Comparison of ENCODE assay signal across 8 cellular contexts in the genomic region with DNA sequence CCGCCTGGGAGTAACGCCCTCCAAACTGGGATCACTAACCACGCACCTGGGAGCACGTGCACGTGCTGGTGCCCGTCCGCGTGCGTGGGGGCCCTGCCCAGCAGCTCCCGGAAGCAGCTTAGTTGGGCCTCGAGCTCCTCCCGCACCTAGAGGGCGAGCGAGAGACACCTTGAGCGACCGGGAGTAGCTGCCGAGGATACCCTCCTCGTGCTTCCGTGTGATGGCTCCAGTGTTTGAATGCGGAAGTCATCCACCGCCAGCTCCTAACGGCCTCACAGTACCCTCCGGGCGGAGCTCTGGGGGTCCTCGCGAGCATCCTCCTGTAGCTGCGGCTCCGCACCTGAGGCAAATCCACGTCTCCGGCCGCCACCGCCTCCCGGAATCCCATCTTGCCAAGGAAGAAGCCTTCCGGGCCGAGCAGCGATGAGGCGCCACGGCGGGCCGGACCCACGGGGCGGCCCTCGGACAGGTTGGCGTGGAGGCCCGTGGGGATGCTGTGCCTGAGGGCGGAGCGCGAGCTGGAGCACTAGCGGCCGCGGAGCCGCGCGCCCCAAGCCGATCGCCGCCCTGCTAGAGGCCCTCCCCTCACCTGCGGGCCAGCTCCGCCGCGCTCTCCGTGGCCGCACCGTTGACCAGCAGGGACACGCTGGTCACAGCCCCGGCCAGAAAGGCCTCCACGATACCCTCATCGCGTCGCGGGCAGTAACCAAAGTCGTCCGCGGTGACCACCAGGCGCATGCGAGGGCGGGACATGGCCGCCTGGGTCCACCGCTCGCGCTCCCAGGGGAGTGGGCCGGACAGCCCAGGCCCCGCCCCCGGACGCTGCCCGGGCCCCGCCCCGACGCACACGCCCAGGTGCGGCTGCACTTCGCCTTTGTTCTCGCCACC. TPM values are rescaled to one million over a fixed set of nuclear protein-coding genes. Genes with fewer than 3 reads are reported as not detected.
A peak's percentile ranks its signal among the peaks of the same experiment; 100 is the strongest.
DNase-seq lines count a peak whose midpoint lies in the region; ATAC-seq and FAIRE-seq lines count a peak whose summit lies in the region.

A gene with protein sequence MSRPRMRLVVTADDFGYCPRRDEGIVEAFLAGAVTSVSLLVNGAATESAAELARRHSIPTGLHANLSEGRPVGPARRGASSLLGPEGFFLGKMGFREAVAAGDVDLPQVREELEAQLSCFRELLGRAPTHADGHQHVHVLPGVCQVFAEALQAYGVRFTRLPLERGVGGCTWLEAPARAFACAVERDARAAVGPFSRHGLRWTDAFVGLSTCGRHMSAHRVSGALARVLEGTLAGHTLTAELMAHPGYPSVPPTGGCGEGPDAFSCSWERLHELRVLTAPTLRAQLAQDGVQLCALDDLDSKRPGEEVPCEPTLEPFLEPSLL (minus strand): TSS at position 761 of the 888 bp plus-strand sequence. CDS start 8 bp downstream, at position 753.

- ATAC-seq in GM18498 (IDR thresholded peaks at IDR 0.05; ENCODE audit: unreplicated experiment) (peak; percentile 78), HG02938 (IDR thresholded peaks at IDR 0.05; ENCODE audit: unreplicated experiment) (peak; percentile 68), left ventricle myocardium superior (peak; percentile 98)

- FAIRE-seq in urothelium cell line (lab: Jason Lieb, UNC): peak; percentile 99

- intact Hi-C loops in left ventricle myocardium superior (cut with micrococcal nuclease): no loop called here

- peak within 1 kb of the TSS; percentile 90 for H3K27ac Mint-ChIP-seq in T-helper 1 cell treated with Interleukin-12 subunit alpha and Interleukin-12 subunit beta and Interleukin-4 antibody, amounts not matched to agents 30 μg/mL and 1 μg/mL, for 36 hours

- peaks cover 21% of the 10 kb centered on the region for H3K4me1 Mint-ChIP-seq in T-helper 1 cell treated with Interleukin-12 subunit alpha and Interleukin-12 subunit beta and Interleukin-4 antibody, amounts not matched to agents 30 μg/mL and 1 μg/mL, for 36 hours (ENCODE audit: low read depth)

- H3K4me3 Mint-ChIP-seq in T-helper 1 cell treated with Interleukin-12 subunit alpha and Interleukin-12 subunit beta and Interleukin-4 antibody, amounts not matched to agents 30 μg/mL and 1 μg/mL, for 36 hours: peak within 1 kb of the TSS; percentile 89

- no peaks in the 10 kb centered on the region for H3K27me3 Mint-ChIP-seq in T-helper 1 cell treated with Interleukin-12 subunit alpha and Interleukin-12 subunit beta and Interleukin-4 antibody, amounts not matched to agents 30 μg/mL and 1 μg/mL, for 36 hours (ENCODE audit: low read depth)

- H3K36me3 Mint-ChIP-seq in T-helper 1 cell treated with Interleukin-12 subunit alpha and Interleukin-12 subunit beta and Interleukin-4 antibody, amounts not matched to agents 30 μg/mL and 1 μg/mL, for 36 hours (ENCODE audit: low read depth): peaks cover 16% of the 10 kb centered on the region

- DNase-seq in NCI-H1694 treated with DMSO at 0.1 percent for 48 hours (lab: John Stamatoyannopoulos, UW) (peak; percentile 87), amniotic stem cell (lab: John Stamatoyannopoulos, UW) (peak; percentile 79), left ventricle myocardium superior (peak; percentile 96), pulmonary artery endothelial cell (ENCODE audit: low read depth, low spot score) (peak; percentile 72), urothelium cell line (ENCODE audit: low spot score) (peak; percentile 99)

- no peaks in the 10 kb centered on the region for H3K9me3 Mint-ChIP-seq in T-helper 1 cell treated with Interleukin-12 subunit alpha and Interleukin-12 subunit beta and Interleukin-4 antibody, amounts not matched to agents 30 μg/mL and 1 μg/mL, for 36 hours

RNA-seq across cellular contexts. Expression of the gene that starts here (rescaled TPM):
- total RNA-seq in left ventricle myocardium superior: 4.9 TPM
- 21.5 and 23.5 TPM in 2 replicates for total RNA-seq in pulmonary artery endothelial cell

Comparison
In these comparisons a context has a peak if more than half of its experiments do, and no peak if none do; other contexts are left out.
1. Peak in every context shown above with its lines: DNase-seq and ATAC-seq.